15 cellular contexts compared by ENCODE assay signal in genomic region chr6:13696226-13696625, GRCh38. TPM values are rescaled to one million over a fixed set of nuclear protein-coding genes. Genes with fewer than 3 reads are reported as not detected.
DNase-seq lines count a peak whose midpoint lies in the region; ATAC-seq and TF ChIP-seq lines count a peak whose summit lies in the region.
"Had no signal": no experiment of that assay in that cellular context is flagged by ENCODE, and none has a peak within 500 bp of the region (broad histone marks: within the 10 kb centered on the region; RNA-seq: fewer than 3 reads in every experiment).

No MANE protein-coding gene starts in this region.

- peaks cover 64% of the 10 kb centered on the region for H3K36me3 Mint-ChIP-seq in activated T-cell treated with anti-CD3 and anti-CD28 coated beads, Interleukin-2, amount 50 U/mL, for 24 hours (ENCODE audit: low read depth)

- no peak overlapping the region for H2AFZ ChIP-seq in smooth muscle cell (ENCODE audit: low read depth)
- H2AFZ ChIP-seq: GM23338, parathyroid adenoma had no signal

- no peaks in the 10 kb centered on the region for H3K27me3 ChIP-seq in effector memory CD4-positive, alpha-beta T cell (replicated peaks; ENCODE audit: control insufficient read depth, insufficient read depth, low read length, poor library complexity, severe bottlenecking)
- no peaks in the 10 kb centered on the region for H3K27me3 ChIP-seq in smooth muscle cell (ENCODE audit: low read depth)
- H3K27me3 ChIP-seq: BE2C had no signal

- peak overlapping the region; percentile 23 for H3K27ac ChIP-seq in effector memory CD4-positive, alpha-beta T cell (ENCODE audit: insufficient read depth, low read length, poor library complexity, severe bottlenecking)
- peak overlapping the region; percentile 89 for H3K27ac ChIP-seq in smooth muscle cell (ENCODE audit: low read depth)
- H3K27ac ChIP-seq: left ventricle myocardium inferior, parathyroid adenoma had no signal

- H4K20me1 ChIP-seq in smooth muscle cell (ENCODE audit: low read depth), result peaks cover 41% of the 10 kb centered on the region

- no peak for TF ChIP-seq CTCF in smooth muscle cell (IDR thresholded peaks at IDR 0.05; ENCODE audit: borderline replicate concordance, insufficient read depth, poor library complexity, severe bottlenecking)

- H3K4me3 ChIP-seq in effector memory CD4-positive, alpha-beta T cell (ENCODE audit: insufficient read depth, low read depth, low read length, poor library complexity, severe bottlenecking), result no peak overlapping the region
- H3K4me3 ChIP-seq in smooth muscle cell, result no peak overlapping the region
- H3K4me3 ChIP-seq: GM23338, left ventricle myocardium inferior had no signal

- H3K36me3 ChIP-seq in effector memory CD4-positive, alpha-beta T cell (ENCODE audit: control insufficient read depth, insufficient read depth, low read length), result no peaks in the 10 kb centered on the region
- no peaks in the 10 kb centered on the region for H3K36me3 ChIP-seq in smooth muscle cell (ENCODE audit: low read depth)
- H3K36me3 ChIP-seq: BE2C, left ventricle myocardium inferior had no signal

- H3K4me1 Mint-ChIP-seq in activated T-cell treated with anti-CD3 and anti-CD28 coated beads, Interleukin-2, amount 50 U/mL, for 24 hours (ENCODE audit: low read depth), result peaks cover 70% of the 10 kb centered on the region

- ATAC-seq in GM19324 (IDR thresholded peaks at IDR 0.05; ENCODE audit: low FRiP score, unreplicated experiment) (no peak), HG02840 (IDR thresholded peaks at IDR 0.05; ENCODE audit: low FRiP score, unreplicated experiment) (no peak), GM18867 (IDR thresholded peaks at IDR 0.05; ENCODE audit: unreplicated experiment) (no peak)
- ATAC-seq: GM23338 had no signal

- H3K4me2 ChIP-seq in smooth muscle cell, result peak overlapping the region; percentile 65

- H3K9ac ChIP-seq in smooth muscle cell (ENCODE audit: low read depth), result no peak overlapping the region
- H3K9ac ChIP-seq: parathyroid adenoma had no signal

- no peak overlapping the region for H3K4me3 Mint-ChIP-seq in activated T-cell treated with anti-CD3 and anti-CD28 coated beads, Interleukin-2, amount 50 U/mL, for 24 hours
- H3K4me3 Mint-ChIP-seq: GM23338 had no signal

- H3K79me2 ChIP-seq in smooth muscle cell (ENCODE audit: low read depth), result peaks cover 90% of the 10 kb centered on the region

- WGBS in smooth muscle cell (ENCODE audit: low lambda C conversion rate), result 3% methylated on average over 1 of the region's 1 CpG

- no peaks in the 10 kb centered on the region for H3K9me3 ChIP-seq in effector memory CD4-positive, alpha-beta T cell (ENCODE audit: control insufficient read depth, low read length)
- H3K9me3 ChIP-seq in smooth muscle cell (replicated peaks; ENCODE audit: low read depth), result no peaks in the 10 kb centered on the region
- H3K9me3 ChIP-seq: BE2C, left ventricle myocardium inferior had no signal

- no peaks in the 10 kb centered on the region for H3K27me3 Mint-ChIP-seq in activated T-cell treated with anti-CD3 and anti-CD28 coated beads, Interleukin-2, amount 50 U/mL, for 24 hours

- H3K4me1 ChIP-seq in effector memory CD4-positive, alpha-beta T cell (ENCODE audit: control insufficient read depth, insufficient read depth, low read length, poor library complexity, severe bottlenecking), result peaks cover 35% of the 10 kb centered on the region
- peaks cover 21% of the 10 kb centered on the region for H3K4me1 ChIP-seq in smooth muscle cell (ENCODE audit: low read depth)
- H3K4me1 ChIP-seq: BE2C had no signal

- H3F3A ChIP-seq in smooth muscle cell (ENCODE audit: low read depth), result peaks cover 19% of the 10 kb centered on the region

- no peak for DNase-seq in activated T-cell treated with anti-CD3 and anti-CD28 coated beads, Interleukin-2, amount 50 U/mL, for 24 hours
- no peak for DNase-seq in activated T-cell treated with anti-CD3 and anti-CD28 coated beads, Interleukin-2, amount 50 U/mL, for 1 hour
- peak; percentile 79 for DNase-seq in M059J (ENCODE audit: low read depth)
- no peak for DNase-seq in effector memory CD4-positive, alpha-beta T cell
- DNase-seq in smooth muscle cell (lab: John Stamatoyannopoulos, UW; ENCODE audit: unreplicated experiment), result no peak
- DNase-seq: activated T-cell treated with anti-CD3 and anti-CD28 coated beads for 4 hours; BE2C; left ventricle myocardium inferior; stimulated activated CD4-positive, alpha-beta T cell treated with anti-CD3 and anti-CD28 coated beads, Interleukin-4, amount 100 ng/mL, for 1 hour; substantia nigra had no signal

- H3K9me3 Mint-ChIP-seq in activated T-cell treated with anti-CD3 and anti-CD28 coated beads, Interleukin-2, amount 50 U/mL, for 24 hours, result no peaks in the 10 kb centered on the region
- H3K9me3 Mint-ChIP-seq: GM23338 had no signal

- H3K27ac Mint-ChIP-seq in activated T-cell treated with anti-CD3 and anti-CD28 coated beads, Interleukin-2, amount 50 U/mL, for 24 hours, result peak overlapping the region; percentile 60

RNA-seq across cellular contexts. Expression of gene RANBP9, which starts 15.4 kb away (rescaled TPM):
- 45.7 and 67.4 TPM in 2 replicates for total RNA-seq in M059J (2014; rRNA removed; shearing (Covaris generic))
- total RNA-seq in smooth muscle cell, result 40.9 and 50.3 TPM in 2 replicates
- 26.9 and 29.5 TPM in 2 replicates for polyA plus RNA-seq in smooth muscle cell
